Comparison of ENCODE assay signal across 9 cellular contexts in genomic region chr16:8960788-8961109, GRCh38. TPM values are rescaled to one million over a fixed set of nuclear protein-coding genes. Genes with fewer than 3 reads are reported as not detected.
DNase-seq lines count a peak whose midpoint lies in the region; ATAC-seq and TF ChIP-seq lines count a peak whose summit lies in the region.
"Had no signal": no experiment of that assay in that cellular context is flagged by ENCODE, and none has a peak within 500 bp of the region (broad histone marks: within the 10 kb centered on the region; RNA-seq: fewer than 3 reads in every experiment).

No MANE protein-coding gene starts in this region.

- H3K9me2 ChIP-seq in MM.1S (replicated peaks; ENCODE audit: insufficient read depth, low read length) = no peaks in the 10 kb centered on the region

- H3K9me3 Mint-ChIP-seq in CD8-positive, alpha-beta memory T cell = no peaks in the 10 kb centered on the region
- no peaks in the 10 kb centered on the region for H3K9me3 Mint-ChIP-seq in neural progenitor cell

- H3K27ac ChIP-seq in CD8-positive, alpha-beta memory T cell (ENCODE audit: low read depth, low read length) = no peak overlapping the region
- H3K27ac ChIP-seq in MM.1S (ENCODE audit: low read length) = peak overlapping the region; percentile 84
- H3K27ac ChIP-seq in effector memory CD4-positive, alpha-beta T cell (ENCODE audit: insufficient read depth, low read length, poor library complexity, severe bottlenecking) = peak overlapping the region; percentile 59
- peak overlapping the region; percentile 31 for H3K27ac ChIP-seq in neural progenitor cell
- H3K27ac ChIP-seq: parathyroid adenoma had no signal

- no peak for DNase-seq in CD8-positive, alpha-beta memory T cell
- DNase-seq in MM.1S = peak; percentile 41
- no peak for DNase-seq in effector memory CD4-positive, alpha-beta T cell
- DNase-seq in neural progenitor cell (ENCODE audit: low spot score) = no peak
- DNase-seq in glomerular visceral epithelial cell (ENCODE audit: extremely low spot score) = no peak
- DNase-seq in AML-193 (lab: John Stamatoyannopoulos, UW) = no peak
- no peak for DNase-seq in activated gamma-delta T cell (lab: John Stamatoyannopoulos, UW)

- no peaks in the 10 kb centered on the region for H3K27me3 ChIP-seq in CD8-positive, alpha-beta memory T cell (ENCODE audit: insufficient read depth, low read length, poor library complexity, severe bottlenecking)
- H3K27me3 ChIP-seq in MM.1S (replicated peaks; ENCODE audit: insufficient read depth, low read length) = no peaks in the 10 kb centered on the region
- H3K27me3 ChIP-seq in effector memory CD4-positive, alpha-beta T cell (replicated peaks; ENCODE audit: control insufficient read depth, insufficient read depth, low read length, poor library complexity, severe bottlenecking) = no peaks in the 10 kb centered on the region
- peaks cover 18% of the 10 kb centered on the region for H3K27me3 ChIP-seq in neural progenitor cell

- peak overlapping the region; percentile 87 to 98 (median 96) for H3K4me3 Mint-ChIP-seq in CD8-positive, alpha-beta memory T cell
- peak overlapping the region; percentile 96 for H3K4me3 Mint-ChIP-seq in neural progenitor cell

- peaks cover 64% of the 10 kb centered on the region for H3K4me1 ChIP-seq in CD8-positive, alpha-beta memory T cell (ENCODE audit: insufficient read depth, low read length)
- H3K4me1 ChIP-seq in MM.1S (ENCODE audit: low read length) (peaks cover 42% of the 10 kb centered on the region), neural progenitor cell (peaks cover 52% of the 10 kb centered on the region)
- H3K4me1 ChIP-seq in effector memory CD4-positive, alpha-beta T cell (ENCODE audit: control insufficient read depth, insufficient read depth, low read length, poor library complexity, severe bottlenecking) = peaks cover 65% of the 10 kb centered on the region

- H3K79me2 ChIP-seq in MM.1S (ENCODE audit: low read length) (peaks cover 83% of the 10 kb centered on the region), neural progenitor cell (ENCODE audit: low read depth) (peaks cover 74% of the 10 kb centered on the region)

- peak overlapping the region; percentile 28 for H3K4me3 ChIP-seq in CD8-positive, alpha-beta memory T cell (ENCODE audit: low read length)
- H3K4me3 ChIP-seq in MM.1S (ENCODE audit: low read length) = peak overlapping the region; percentile 68
- H3K4me3 ChIP-seq in effector memory CD4-positive, alpha-beta T cell (ENCODE audit: insufficient read depth, low read depth, low read length, poor library complexity, severe bottlenecking) = peak overlapping the region; percentile 4
- H3K4me3 ChIP-seq in neural progenitor cell = peak overlapping the region; percentile 13

- no peaks in the 10 kb centered on the region for H3K36me3 ChIP-seq in CD8-positive, alpha-beta memory T cell (ENCODE audit: insufficient read depth, low read length)
- H3K36me3 ChIP-seq in MM.1S (replicated peaks; ENCODE audit: insufficient read depth, low read length) = no peaks in the 10 kb centered on the region
- no peaks in the 10 kb centered on the region for H3K36me3 ChIP-seq in effector memory CD4-positive, alpha-beta T cell (ENCODE audit: control insufficient read depth, insufficient read depth, low read length)
- H3K36me3 ChIP-seq in neural progenitor cell = no peaks in the 10 kb centered on the region

- CTCF ChIA-PET in CD8-positive, alpha-beta memory T cell (lab: Charles Lee) = interaction anchor here (1.1 kb wide), 1 partner anchor 25 kb away, joined by 8 read pairs; no protein-coding TSS in a partner anchor

- ATAC-seq in GM18909 (IDR thresholded peaks at IDR 0.05; ENCODE audit: poor library complexity, unreplicated experiment) = no peak

- H3K9me3 ChIP-seq in CD8-positive, alpha-beta memory T cell (ENCODE audit: low read length) = no peaks in the 10 kb centered on the region
- no peaks in the 10 kb centered on the region for H3K9me3 ChIP-seq in MM.1S (replicated peaks; ENCODE audit: insufficient read depth, low read length)
- no peaks in the 10 kb centered on the region for H3K9me3 ChIP-seq in effector memory CD4-positive, alpha-beta T cell (ENCODE audit: control insufficient read depth, low read length)
- H3K9me3 ChIP-seq in neural progenitor cell (ENCODE audit: low read depth) = no peaks in the 10 kb centered on the region

- H4K20me1 ChIP-seq in MM.1S (ENCODE audit: insufficient read depth, low read length) (peaks cover 62% of the 10 kb centered on the region), neural progenitor cell (ENCODE audit: low read depth) (peaks cover 71% of the 10 kb centered on the region)

- H3K9ac ChIP-seq in MM.1S (ENCODE audit: low read length) = peak overlapping the region; percentile 86; the same call in 1 of the 2 replicates
- H3K9ac ChIP-seq in neural progenitor cell = no peak overlapping the region
- H3K9ac ChIP-seq: parathyroid adenoma had no signal

- peaks cover 46% of the 10 kb centered on the region for H3F3A ChIP-seq in MM.1S (ENCODE audit: insufficient read depth, low read length)
- peaks cover 27% of the 10 kb centered on the region for H3F3A ChIP-seq in neural progenitor cell (ENCODE audit: low read depth)

- H3K4me1 Mint-ChIP-seq in CD8-positive, alpha-beta memory T cell = peaks cover 69 to 73% (median 70%) of the 10 kb centered on the region in 3 donors
- H3K4me1 Mint-ChIP-seq in neural progenitor cell = peaks cover 65% of the 10 kb centered on the region

- no peak overlapping the region for H2AFZ ChIP-seq in MM.1S (ENCODE audit: low read length)
- H2AFZ ChIP-seq in neural progenitor cell (replicated peaks) = no peak overlapping the region
- H2AFZ ChIP-seq: parathyroid adenoma had no signal

- H3K36me3 Mint-ChIP-seq in CD8-positive, alpha-beta memory T cell = peaks cover 0 to 11% (median 4%) of the 10 kb centered on the region in 3 donors
- H3K36me3 Mint-ChIP-seq in neural progenitor cell = peaks cover 5% of the 10 kb centered on the region

- H3K4me2 ChIP-seq in MM.1S (ENCODE audit: low read depth, low read length) (peak overlapping the region; percentile 87), neural progenitor cell (peak overlapping the region; percentile 89)

- H3K27me3 Mint-ChIP-seq in CD8-positive, alpha-beta memory T cell = peaks cover 0 to 5% of the 10 kb centered on the region in 2 donors
- peaks cover 7% of the 10 kb centered on the region for H3K27me3 Mint-ChIP-seq in neural progenitor cell (ENCODE audit: insufficient read depth, low read depth)

- peak overlapping the region; percentile 33 to 98 (median 91) for H3K27ac Mint-ChIP-seq in CD8-positive, alpha-beta memory T cell
- H3K27ac Mint-ChIP-seq in neural progenitor cell = peak overlapping the region; percentile 30

- POLR2A ChIA-PET in CD8-positive, alpha-beta memory T cell (lab: Charles Lee) = interaction anchor here (2.1 kb wide), 1 partner anchor 92 kb away, joined by 9 read pairs; the partner anchor contains the start of gene CARHSP1

- TF ChIP-seq CTCF in MM.1S (IDR thresholded peaks at IDR 0.05; ENCODE audit: low read length) (no peak), neural progenitor cell (IDR thresholded peaks at IDR 0.05) (no peak)

RNA-seq across cellular contexts. Expression of gene USP7, which starts 3.0 kb away (rescaled TPM):
- 100 to 1,000 TPM; 189 to 192 TPM for total RNA-seq in CD8-positive, alpha-beta memory T cell
- 12.6 TPM for polyA plus RNA-seq in CD8-positive, alpha-beta memory T cell
- 76.3 and 90.3 TPM in 2 replicates for total RNA-seq in neural progenitor cell (ENCODE audit: low replicate concordance)

Comparison
In these comparisons a context has a peak if more than half of its experiments do, and no peak if none do; other contexts are left out.
1. H3K4me3 ChIP-seq: peak in every context shown above with its lines; median percentile 68 in MM.1S; 28 in CD8-positive, alpha-beta memory T cell; 13 in neural progenitor cell; 4 in effector memory CD4-positive, alpha-beta T cell.